ENCODE assay signal across 2 cellular contexts in genomic region chr4:76195326-76195725, GRCh38.
TF ChIP-seq lines count a peak whose summit lies in the region.

No MANE protein-coding gene starts in this region.

TF ChIP-seq in liver, 16 proteins besides CTCF, POLR2A, EP300 and RAD21:
- TF ChIP-seq RXRA (IDR thresholded peaks at IDR 0.05) = no peak
- no peak for TF ChIP-seq REST (IDR thresholded peaks at IDR 0.05)
- TF ChIP-seq FOXA1 (IDR thresholded peaks at IDR 0.05) = no peak
- no peak for TF ChIP-seq GABPA (IDR thresholded peaks at IDR 0.05 in 1 of 2, conservative IDR thresholded peaks at IDR 0.05 in 1 of 2)

TF ChIP-seq in HepG2, 621 proteins besides CTCF, POLR2A, EP300 and RAD21:
- no peak for TF ChIP-seq DRAP1 (CRISPR knock-in tag; IDR thresholded peaks at IDR 0.05)
- TF ChIP-seq XRCC5 (optimal IDR thresholded peaks at IDR 0.05; ENCODE audit: low read length) = no peak
- no peak for TF ChIP-seq JUNB (CRISPR knock-in tag; IDR thresholded peaks at IDR 0.05; ENCODE audit: borderline replicate concordance)
- TF ChIP-seq TAF1 (CRISPR knock-in tag; IDR thresholded peaks at IDR 0.05) = no peak
- TF ChIP-seq LCORL (IDR thresholded peaks at IDR 0.05) = no peak
- TF ChIP-seq LCORL (CRISPR knock-in tag; IDR thresholded peaks at IDR 0.05) = no peak
- TF ChIP-seq MNT (IDR thresholded peaks at IDR 0.05) = no peak
- no peak for TF ChIP-seq MTA1 (CRISPR knock-in tag; IDR thresholded peaks at IDR 0.05; ENCODE audit: borderline replicate concordance)
- no peak for TF ChIP-seq MAFF (IDR thresholded peaks at IDR 0.05; ENCODE audit: low read depth, low read length)
- TF ChIP-seq CEBPG (CRISPR knock-in tag; IDR thresholded peaks at IDR 0.05) = no peak
- no peak for TF ChIP-seq ARNTL (CRISPR knock-in tag; IDR thresholded peaks at IDR 0.05)
- TF ChIP-seq RCOR2 (CRISPR knock-in tag; IDR thresholded peaks at IDR 0.05) = no peak
- TF ChIP-seq ZNF749 (CRISPR knock-in tag; IDR thresholded peaks at IDR 0.05; ENCODE audit: borderline replicate concordance) = no peak
- no peak for TF ChIP-seq PHF5A (CRISPR knock-in tag; IDR thresholded peaks at IDR 0.05; ENCODE audit: low read depth, unreplicated experiment)
- no peak for TF ChIP-seq SALL1 (CRISPR knock-in tag; IDR thresholded peaks at IDR 0.05)
- TF ChIP-seq SOX6 (IDR thresholded peaks at IDR 0.05) = no peak
- TF ChIP-seq SOX6 (CRISPR knock-in tag; IDR thresholded peaks at IDR 0.05) = no peak
- no peak for TF ChIP-seq KLF15 (CRISPR knock-in tag; IDR thresholded peaks at IDR 0.05; ENCODE audit: borderline replicate concordance)
- TF ChIP-seq ZNF230 (CRISPR knock-in tag; IDR thresholded peaks at IDR 0.05) = no peak
- no peak for TF ChIP-seq RBM39 (IDR thresholded peaks at IDR 0.05; ENCODE audit: low read depth, low read length, poor library complexity, severe bottlenecking)
- no peak for TF ChIP-seq ZNF660 (CRISPR knock-in tag; IDR thresholded peaks at IDR 0.05; ENCODE audit: borderline replicate concordance, low read depth)
- no peak for TF ChIP-seq SOX13 (IDR thresholded peaks at IDR 0.05)
- TF ChIP-seq SOX13 (CRISPR knock-in tag; conservative IDR thresholded peaks at IDR 0.05 in 1 of 2, IDR thresholded peaks at IDR 0.05 in 1 of 2) = no peak
TF ChIP-seq in HepG2: peak in this region for 0.
